1 cellular context compared by ENCODE assay signal in the genomic region with DNA sequence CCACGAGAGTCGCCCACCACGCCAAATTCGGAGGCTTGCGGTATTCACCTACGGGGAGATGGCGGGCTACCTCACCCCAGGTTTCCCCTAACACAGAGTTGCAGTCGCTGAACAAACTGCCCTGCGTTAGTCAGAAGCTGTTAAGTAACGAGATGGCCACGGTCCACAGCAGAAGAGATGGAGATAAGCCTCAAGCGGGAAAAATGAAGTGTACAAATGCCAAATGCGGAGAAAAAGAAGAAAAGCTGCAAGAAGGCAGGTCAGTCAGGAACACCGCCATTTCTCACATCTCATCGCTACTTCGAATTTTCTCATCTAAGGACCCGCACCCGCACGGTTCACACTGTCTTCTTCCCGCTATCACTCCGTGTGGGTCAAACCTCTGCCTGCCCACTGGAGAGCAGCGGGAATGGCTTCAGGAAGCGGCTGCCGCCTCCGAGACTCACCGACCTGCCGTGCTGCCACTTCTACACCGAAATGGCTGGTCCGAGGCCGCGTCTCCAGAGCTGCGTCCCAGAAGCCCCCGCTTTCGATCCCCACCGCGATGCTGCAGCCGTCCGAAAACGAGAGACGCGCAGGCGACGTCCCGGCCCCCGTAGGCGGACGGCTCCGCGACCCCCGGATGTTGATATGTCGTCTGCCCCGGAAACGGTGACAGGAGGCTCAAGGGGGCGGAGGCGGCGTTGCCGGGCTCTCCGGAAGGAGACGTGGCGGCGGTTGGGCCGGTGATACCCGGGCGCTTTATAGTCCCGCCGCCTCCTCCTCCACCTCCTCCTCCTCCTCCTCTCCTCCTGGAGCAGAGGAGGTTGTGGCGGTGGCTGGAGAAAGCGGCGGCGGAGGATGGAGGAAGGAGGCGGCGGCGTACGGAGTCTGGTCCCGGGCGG.
TF ChIP-seq lines count a peak whose summit lies in the region.

A gene with protein sequence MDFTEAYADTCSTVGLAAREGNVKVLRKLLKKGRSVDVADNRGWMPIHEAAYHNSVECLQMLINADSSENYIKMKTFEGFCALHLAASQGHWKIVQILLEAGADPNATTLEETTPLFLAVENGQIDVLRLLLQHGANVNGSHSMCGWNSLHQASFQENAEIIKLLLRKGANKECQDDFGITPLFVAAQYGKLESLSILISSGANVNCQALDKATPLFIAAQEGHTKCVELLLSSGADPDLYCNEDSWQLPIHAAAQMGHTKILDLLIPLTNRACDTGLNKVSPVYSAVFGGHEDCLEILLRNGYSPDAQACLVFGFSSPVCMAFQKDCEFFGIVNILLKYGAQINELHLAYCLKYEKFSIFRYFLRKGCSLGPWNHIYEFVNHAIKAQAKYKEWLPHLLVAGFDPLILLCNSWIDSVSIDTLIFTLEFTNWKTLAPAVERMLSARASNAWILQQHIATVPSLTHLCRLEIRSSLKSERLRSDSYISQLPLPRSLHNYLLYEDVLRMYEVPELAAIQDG (minus strand): TSS at position 583 of the 884 bp plus-strand sequence. CDS start 21,381 bp downstream, outside the sequence.
A gene with protein sequence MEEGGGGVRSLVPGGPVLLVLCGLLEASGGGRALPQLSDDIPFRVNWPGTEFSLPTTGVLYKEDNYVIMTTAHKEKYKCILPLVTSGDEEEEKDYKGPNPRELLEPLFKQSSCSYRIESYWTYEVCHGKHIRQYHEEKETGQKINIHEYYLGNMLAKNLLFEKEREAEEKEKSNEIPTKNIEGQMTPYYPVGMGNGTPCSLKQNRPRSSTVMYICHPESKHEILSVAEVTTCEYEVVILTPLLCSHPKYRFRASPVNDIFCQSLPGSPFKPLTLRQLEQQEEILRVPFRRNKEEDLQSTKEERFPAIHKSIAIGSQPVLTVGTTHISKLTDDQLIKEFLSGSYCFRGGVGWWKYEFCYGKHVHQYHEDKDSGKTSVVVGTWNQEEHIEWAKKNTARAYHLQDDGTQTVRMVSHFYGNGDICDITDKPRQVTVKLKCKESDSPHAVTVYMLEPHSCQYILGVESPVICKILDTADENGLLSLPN (plus strand): TSS at position 674 of the 884 bp plus-strand sequence. CDS start 167 bp downstream, at position 841.

TF ChIP-seq in HepG2, 621 proteins besides CTCF, POLR2A, EP300 and RAD21 (continued from another document and continues in another):
- TF ChIP-seq, protein P1, sequence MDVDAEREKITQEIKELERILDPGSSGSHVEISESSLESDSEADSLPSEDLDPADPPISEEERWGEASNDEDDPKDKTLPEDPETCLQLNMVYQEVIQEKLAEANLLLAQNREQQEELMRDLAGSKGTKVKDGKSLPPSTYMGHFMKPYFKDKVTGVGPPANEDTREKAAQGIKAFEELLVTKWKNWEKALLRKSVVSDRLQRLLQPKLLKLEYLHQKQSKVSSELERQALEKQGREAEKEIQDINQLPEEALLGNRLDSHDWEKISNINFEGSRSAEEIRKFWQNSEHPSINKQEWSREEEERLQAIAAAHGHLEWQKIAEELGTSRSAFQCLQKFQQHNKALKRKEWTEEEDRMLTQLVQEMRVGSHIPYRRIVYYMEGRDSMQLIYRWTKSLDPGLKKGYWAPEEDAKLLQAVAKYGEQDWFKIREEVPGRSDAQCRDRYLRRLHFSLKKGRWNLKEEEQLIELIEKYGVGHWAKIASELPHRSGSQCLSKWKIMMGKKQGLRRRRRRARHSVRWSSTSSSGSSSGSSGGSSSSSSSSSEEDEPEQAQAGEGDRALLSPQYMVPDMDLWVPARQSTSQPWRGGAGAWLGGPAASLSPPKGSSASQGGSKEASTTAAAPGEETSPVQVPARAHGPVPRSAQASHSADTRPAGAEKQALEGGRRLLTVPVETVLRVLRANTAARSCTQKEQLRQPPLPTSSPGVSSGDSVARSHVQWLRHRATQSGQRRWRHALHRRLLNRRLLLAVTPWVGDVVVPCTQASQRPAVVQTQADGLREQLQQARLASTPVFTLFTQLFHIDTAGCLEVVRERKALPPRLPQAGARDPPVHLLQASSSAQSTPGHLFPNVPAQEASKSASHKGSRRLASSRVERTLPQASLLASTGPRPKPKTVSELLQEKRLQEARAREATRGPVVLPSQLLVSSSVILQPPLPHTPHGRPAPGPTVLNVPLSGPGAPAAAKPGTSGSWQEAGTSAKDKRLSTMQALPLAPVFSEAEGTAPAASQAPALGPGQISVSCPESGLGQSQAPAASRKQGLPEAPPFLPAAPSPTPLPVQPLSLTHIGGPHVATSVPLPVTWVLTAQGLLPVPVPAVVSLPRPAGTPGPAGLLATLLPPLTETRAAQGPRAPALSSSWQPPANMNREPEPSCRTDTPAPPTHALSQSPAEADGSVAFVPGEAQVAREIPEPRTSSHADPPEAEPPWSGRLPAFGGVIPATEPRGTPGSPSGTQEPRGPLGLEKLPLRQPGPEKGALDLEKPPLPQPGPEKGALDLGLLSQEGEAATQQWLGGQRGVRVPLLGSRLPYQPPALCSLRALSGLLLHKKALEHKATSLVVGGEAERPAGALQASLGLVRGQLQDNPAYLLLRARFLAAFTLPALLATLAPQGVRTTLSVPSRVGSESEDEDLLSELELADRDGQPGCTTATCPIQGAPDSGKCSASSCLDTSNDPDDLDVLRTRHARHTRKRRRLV (CRISPR knock-in tag; IDR thresholded peaks at IDR 0.05) = peak; percentile 97
- TF ChIP-seq KLF16 (CRISPR knock-in tag; IDR thresholded peaks at IDR 0.05) = peak; percentile 22 to 99; a peak in 2 of 4 replicates
- TF ChIP-seq ZNF879 (CRISPR knock-in tag; IDR thresholded peaks at IDR 0.05) = no peak
- TF ChIP-seq, protein P2, sequence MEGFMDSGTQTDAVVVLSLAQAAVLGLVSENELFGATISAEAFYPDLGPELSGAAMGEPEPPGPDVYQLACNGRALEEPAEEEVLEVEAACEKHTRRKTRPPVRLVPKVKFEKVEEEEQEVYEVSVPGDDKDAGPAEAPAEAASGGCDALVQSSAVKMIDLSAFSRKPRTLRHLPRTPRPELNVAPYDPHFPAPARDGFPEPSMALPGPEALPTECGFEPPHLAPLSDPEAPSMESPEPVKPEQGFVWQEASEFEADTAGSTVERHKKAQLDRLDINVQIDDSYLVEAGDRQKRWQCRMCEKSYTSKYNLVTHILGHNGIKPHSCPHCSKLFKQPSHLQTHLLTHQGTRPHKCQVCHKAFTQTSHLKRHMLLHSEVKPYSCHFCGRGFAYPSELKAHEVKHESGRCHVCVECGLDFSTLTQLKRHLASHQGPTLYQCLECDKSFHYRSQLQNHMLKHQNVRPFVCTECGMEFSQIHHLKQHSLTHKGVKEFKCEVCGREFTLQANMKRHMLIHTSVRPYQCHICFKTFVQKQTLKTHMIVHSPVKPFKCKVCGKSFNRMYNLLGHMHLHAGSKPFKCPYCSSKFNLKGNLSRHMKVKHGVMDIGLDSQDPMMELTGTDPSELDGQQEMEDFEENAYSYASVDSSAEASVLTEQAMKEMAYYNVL (CRISPR knock-in tag; IDR thresholded peaks at IDR 0.05; ENCODE audit: borderline replicate concordance) = peak; percentile 94
- TF ChIP-seq TAF1 (CRISPR knock-in tag; IDR thresholded peaks at IDR 0.05) = peak; percentile 94
- TF ChIP-seq MXI1 (IDR thresholded peaks at IDR 0.05; ENCODE audit: borderline replicate concordance, low read depth, low read length) = peak; percentile 95; the same call in 2 of the 3 replicates
- no peak; the same call in 1 of the 2 replicates for TF ChIP-seq ZNF296 (CRISPR knock-in tag; conservative IDR thresholded peaks at IDR 0.05)
- TF ChIP-seq ZNF101 (CRISPR knock-in tag; IDR thresholded peaks at IDR 0.05; ENCODE audit: borderline replicate concordance, low read depth) = no peak
- peak; percentile 99 for TF ChIP-seq ERF (CRISPR knock-in tag; IDR thresholded peaks at IDR 0.05)
- TF ChIP-seq, protein P3, sequence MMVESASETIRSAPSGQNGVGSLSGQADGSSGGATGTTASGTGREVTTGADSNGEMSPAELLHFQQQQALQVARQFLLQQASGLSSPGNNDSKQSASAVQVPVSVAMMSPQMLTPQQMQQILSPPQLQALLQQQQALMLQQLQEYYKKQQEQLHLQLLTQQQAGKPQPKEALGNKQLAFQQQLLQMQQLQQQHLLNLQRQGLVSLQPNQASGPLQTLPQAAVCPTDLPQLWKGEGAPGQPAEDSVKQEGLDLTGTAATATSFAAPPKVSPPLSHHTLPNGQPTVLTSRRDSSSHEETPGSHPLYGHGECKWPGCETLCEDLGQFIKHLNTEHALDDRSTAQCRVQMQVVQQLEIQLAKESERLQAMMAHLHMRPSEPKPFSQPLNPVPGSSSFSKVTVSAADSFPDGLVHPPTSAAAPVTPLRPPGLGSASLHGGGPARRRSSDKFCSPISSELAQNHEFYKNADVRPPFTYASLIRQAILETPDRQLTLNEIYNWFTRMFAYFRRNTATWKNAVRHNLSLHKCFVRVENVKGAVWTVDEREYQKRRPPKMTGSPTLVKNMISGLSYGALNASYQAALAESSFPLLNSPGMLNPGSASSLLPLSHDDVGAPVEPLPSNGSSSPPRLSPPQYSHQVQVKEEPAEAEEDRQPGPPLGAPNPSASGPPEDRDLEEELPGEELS (CRISPR knock-in tag; IDR thresholded peaks at IDR 0.05) = peak; percentile 90
- TF ChIP-seq ZNF432 (CRISPR knock-in tag; IDR thresholded peaks at IDR 0.05; ENCODE audit: borderline replicate concordance) = 0 out of 2 replicates have a peak, but pooled peaks have one; percentile 48
- peak; percentile 97 for TF ChIP-seq ATF7-NPFF (CRISPR knock-in tag; IDR thresholded peaks at IDR 0.05; ENCODE audit: low read depth)
- TF ChIP-seq, protein P4, sequence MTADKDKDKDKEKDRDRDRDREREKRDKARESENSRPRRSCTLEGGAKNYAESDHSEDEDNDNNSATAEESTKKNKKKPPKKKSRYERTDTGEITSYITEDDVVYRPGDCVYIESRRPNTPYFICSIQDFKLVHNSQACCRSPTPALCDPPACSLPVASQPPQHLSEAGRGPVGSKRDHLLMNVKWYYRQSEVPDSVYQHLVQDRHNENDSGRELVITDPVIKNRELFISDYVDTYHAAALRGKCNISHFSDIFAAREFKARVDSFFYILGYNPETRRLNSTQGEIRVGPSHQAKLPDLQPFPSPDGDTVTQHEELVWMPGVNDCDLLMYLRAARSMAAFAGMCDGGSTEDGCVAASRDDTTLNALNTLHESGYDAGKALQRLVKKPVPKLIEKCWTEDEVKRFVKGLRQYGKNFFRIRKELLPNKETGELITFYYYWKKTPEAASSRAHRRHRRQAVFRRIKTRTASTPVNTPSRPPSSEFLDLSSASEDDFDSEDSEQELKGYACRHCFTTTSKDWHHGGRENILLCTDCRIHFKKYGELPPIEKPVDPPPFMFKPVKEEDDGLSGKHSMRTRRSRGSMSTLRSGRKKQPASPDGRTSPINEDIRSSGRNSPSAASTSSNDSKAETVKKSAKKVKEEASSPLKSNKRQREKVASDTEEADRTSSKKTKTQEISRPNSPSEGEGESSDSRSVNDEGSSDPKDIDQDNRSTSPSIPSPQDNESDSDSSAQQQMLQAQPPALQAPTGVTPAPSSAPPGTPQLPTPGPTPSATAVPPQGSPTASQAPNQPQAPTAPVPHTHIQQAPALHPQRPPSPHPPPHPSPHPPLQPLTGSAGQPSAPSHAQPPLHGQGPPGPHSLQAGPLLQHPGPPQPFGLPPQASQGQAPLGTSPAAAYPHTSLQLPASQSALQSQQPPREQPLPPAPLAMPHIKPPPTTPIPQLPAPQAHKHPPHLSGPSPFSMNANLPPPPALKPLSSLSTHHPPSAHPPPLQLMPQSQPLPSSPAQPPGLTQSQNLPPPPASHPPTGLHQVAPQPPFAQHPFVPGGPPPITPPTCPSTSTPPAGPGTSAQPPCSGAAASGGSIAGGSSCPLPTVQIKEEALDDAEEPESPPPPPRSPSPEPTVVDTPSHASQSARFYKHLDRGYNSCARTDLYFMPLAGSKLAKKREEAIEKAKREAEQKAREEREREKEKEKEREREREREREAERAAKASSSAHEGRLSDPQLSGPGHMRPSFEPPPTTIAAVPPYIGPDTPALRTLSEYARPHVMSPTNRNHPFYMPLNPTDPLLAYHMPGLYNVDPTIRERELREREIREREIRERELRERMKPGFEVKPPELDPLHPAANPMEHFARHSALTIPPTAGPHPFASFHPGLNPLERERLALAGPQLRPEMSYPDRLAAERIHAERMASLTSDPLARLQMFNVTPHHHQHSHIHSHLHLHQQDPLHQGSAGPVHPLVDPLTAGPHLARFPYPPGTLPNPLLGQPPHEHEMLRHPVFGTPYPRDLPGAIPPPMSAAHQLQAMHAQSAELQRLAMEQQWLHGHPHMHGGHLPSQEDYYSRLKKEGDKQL (CRISPR knock-in tag; IDR thresholded peaks at IDR 0.05; ENCODE audit: low read depth) = peak; percentile 51; the same call in 1 of the 2 replicates
- TF ChIP-seq, protein P5, sequence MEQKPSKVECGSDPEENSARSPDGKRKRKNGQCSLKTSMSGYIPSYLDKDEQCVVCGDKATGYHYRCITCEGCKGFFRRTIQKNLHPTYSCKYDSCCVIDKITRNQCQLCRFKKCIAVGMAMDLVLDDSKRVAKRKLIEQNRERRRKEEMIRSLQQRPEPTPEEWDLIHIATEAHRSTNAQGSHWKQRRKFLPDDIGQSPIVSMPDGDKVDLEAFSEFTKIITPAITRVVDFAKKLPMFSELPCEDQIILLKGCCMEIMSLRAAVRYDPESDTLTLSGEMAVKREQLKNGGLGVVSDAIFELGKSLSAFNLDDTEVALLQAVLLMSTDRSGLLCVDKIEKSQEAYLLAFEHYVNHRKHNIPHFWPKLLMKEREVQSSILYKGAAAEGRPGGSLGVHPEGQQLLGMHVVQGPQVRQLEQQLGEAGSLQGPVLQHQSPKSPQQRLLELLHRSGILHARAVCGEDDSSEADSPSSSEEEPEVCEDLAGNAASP (CRISPR knock-in tag; IDR thresholded peaks at IDR 0.05; ENCODE audit: borderline replicate concordance) = peak; percentile 83; the same call in 1 of the 2 replicates
- TF ChIP-seq KDM3A (CRISPR knock-in tag; IDR thresholded peaks at IDR 0.05; ENCODE audit: low read depth) = peak; percentile 99
- peak; percentile 96; the same call in 1 of the 2 replicates for TF ChIP-seq ZNF557 (CRISPR knock-in tag; IDR thresholded peaks at IDR 0.05)
- peak; percentile 98; the same call in 1 of the 2 replicates for TF ChIP-seq ZNF674 (CRISPR knock-in tag; IDR thresholded peaks at IDR 0.05; ENCODE audit: low read depth)
- TF ChIP-seq HNF4G (IDR thresholded peaks at IDR 0.05; ENCODE audit: borderline replicate concordance, low read depth, low read length) = 0 out of 2 replicates have a peak, but pooled peaks have one; percentile 16
- TF ChIP-seq HNF4G (CRISPR knock-in tag; IDR thresholded peaks at IDR 0.05; ENCODE audit: borderline replicate concordance, low read depth) = peak; percentile 24; the same call in 1 of the 2 replicates
- TF ChIP-seq, protein P6, sequence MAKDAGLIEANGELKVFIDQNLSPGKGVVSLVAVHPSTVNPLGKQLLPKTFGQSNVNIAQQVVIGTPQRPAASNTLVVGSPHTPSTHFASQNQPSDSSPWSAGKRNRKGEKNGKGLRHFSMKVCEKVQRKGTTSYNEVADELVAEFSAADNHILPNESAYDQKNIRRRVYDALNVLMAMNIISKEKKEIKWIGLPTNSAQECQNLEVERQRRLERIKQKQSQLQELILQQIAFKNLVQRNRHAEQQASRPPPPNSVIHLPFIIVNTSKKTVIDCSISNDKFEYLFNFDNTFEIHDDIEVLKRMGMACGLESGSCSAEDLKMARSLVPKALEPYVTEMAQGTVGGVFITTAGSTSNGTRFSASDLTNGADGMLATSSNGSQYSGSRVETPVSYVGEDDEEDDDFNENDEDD (CRISPR knock-in tag; IDR thresholded peaks at IDR 0.05; ENCODE audit: borderline replicate concordance) = peak; percentile 58
- peak; percentile 100 for TF ChIP-seq HDAC1 (CRISPR knock-in tag; IDR thresholded peaks at IDR 0.05)
- TF ChIP-seq KAT7 (CRISPR knock-in tag; IDR thresholded peaks at IDR 0.05; ENCODE audit: borderline replicate concordance) = peak; percentile 100
- TF ChIP-seq PAF1 (CRISPR knock-in tag; IDR thresholded peaks at IDR 0.05) = no peak
- 0 out of 2 replicates have a peak, but pooled peaks have one; percentile 87 for TF ChIP-seq ZFP62 (CRISPR knock-in tag; IDR thresholded peaks at IDR 0.05)
- TF ChIP-seq ZNF720 (CRISPR knock-in tag; IDR thresholded peaks at IDR 0.05) = no peak
- TF ChIP-seq, protein P7, sequence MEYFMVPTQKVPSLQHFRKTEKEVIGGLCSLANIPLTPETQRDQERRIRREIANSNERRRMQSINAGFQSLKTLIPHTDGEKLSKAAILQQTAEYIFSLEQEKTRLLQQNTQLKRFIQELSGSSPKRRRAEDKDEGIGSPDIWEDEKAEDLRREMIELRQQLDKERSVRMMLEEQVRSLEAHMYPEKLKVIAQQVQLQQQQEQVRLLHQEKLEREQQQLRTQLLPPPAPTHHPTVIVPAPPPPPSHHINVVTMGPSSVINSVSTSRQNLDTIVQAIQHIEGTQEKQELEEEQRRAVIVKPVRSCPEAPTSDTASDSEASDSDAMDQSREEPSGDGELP (IDR thresholded peaks at IDR 0.05; ENCODE audit: borderline replicate concordance, low read depth) = peak; percentile 60; the same call in 1 of the 2 replicates
